ENCODE assay signal across 19 cellular contexts in genomic region chr1:89305493-89305892, GRCh38. TPM values are rescaled to one million over a fixed set of nuclear protein-coding genes. Genes with fewer than 3 reads are reported as not detected.
DNase-seq lines count a peak whose midpoint lies in the region; ATAC-seq and TF ChIP-seq lines count a peak whose summit lies in the region.
"Had no signal": no experiment of that assay in that cellular context is flagged by ENCODE, and none has a peak within 500 bp of the region (broad histone marks: within the 10 kb centered on the region; RNA-seq: fewer than 3 reads in every experiment).

No MANE protein-coding gene starts in this region.

- no peak overlapping the region for H2AK5ac ChIP-seq in neuronal stem cell (ENCODE audit: low read depth, low read length)

- H3F3A ChIP-seq in MM.1S (ENCODE audit: insufficient read depth, low read length): no peaks in the 10 kb centered on the region

- H3K14ac ChIP-seq in neuronal stem cell (ENCODE audit: low read length): no peak overlapping the region

- no peaks in the 10 kb centered on the region for H4K20me1 ChIP-seq in MM.1S (ENCODE audit: insufficient read depth, low read length)
- H4K20me1 ChIP-seq: BLaER1 treated with 17β-estradiol and CSF1 and Interleukin-3, amounts not matched to agents 10 nM and 100 nM had no signal

- H3K4me1 Mint-ChIP-seq in activated CD8-positive, alpha-beta T cell treated with anti-CD3 and anti-CD28 coated beads, Interleukin-2, amount 10 ng/mL, durations not matched to agents 7 days and 5 days (ENCODE audit: low read depth): peaks cover 51% of the 10 kb centered on the region
- peaks cover 56% of the 10 kb centered on the region for H3K4me1 Mint-ChIP-seq in activated CD8-positive, alpha-beta T cell treated with anti-CD3 and anti-CD28 coated beads for 36 hours (ENCODE audit: low read depth)
- peaks cover 17% of the 10 kb centered on the region for H3K4me1 Mint-ChIP-seq in dendritic cell treated with granulocyte-macrophage colony-stimulating factor and Interleukin-4, amounts not matched to agents 40 ng/mL and 50 ng/mL, for 4 days (ENCODE audit: low read depth)
- H3K4me1 Mint-ChIP-seq: GM23338, H9 had no signal

- POLR2A ChIA-PET in activated CD8-positive, alpha-beta T cell treated with anti-CD3 and anti-CD28 coated beads, Interleukin-2, amount 10 ng/mL, durations not matched to agents 7 days and 5 days (lab: Charles Lee): interaction anchor here (0.8 kb wide), 1 partner anchor 33 kb away, joined by 3 read pairs; the partner anchor contains the start of gene GBP5
- POLR2A ChIA-PET in activated CD8-positive, alpha-beta T cell treated with anti-CD3 and anti-CD28 coated beads for 36 hours (lab: Charles Lee): interaction anchor here (0.7 to 1.3 kb wide), 3 partner anchors 14 to 47 kb away, joined by 3 to 4 read pairs (median 3); partner anchors contain the start of gene GBP5

- peaks cover 17% of the 10 kb centered on the region for H3K9me3 Mint-ChIP-seq in activated CD8-positive, alpha-beta T cell treated with anti-CD3 and anti-CD28 coated beads, Interleukin-2, amount 10 ng/mL, durations not matched to agents 7 days and 5 days (ENCODE audit: insufficient read depth)
- peaks cover 18% of the 10 kb centered on the region for H3K9me3 Mint-ChIP-seq in activated CD8-positive, alpha-beta T cell treated with anti-CD3 and anti-CD28 coated beads for 36 hours
- H3K9me3 Mint-ChIP-seq in dendritic cell treated with granulocyte-macrophage colony-stimulating factor and Interleukin-4, amounts not matched to agents 40 ng/mL and 50 ng/mL, for 4 days: no peaks in the 10 kb centered on the region

- H3K79me1 ChIP-seq in neuronal stem cell (ENCODE audit: low read depth, low read length): no peaks in the 10 kb centered on the region

- H3K79me2 ChIP-seq in MM.1S (ENCODE audit: low read length): no peaks in the 10 kb centered on the region

- H3K36me3 ChIP-seq in MM.1S (replicated peaks; ENCODE audit: insufficient read depth, low read length) (no peaks in the 10 kb centered on the region), neuronal stem cell (replicated peaks in 1 of 2; ENCODE audit: control insufficient read depth in 2 of 2, insufficient read depth in 2 of 2, low read length in 2 of 2) (no peaks in the 10 kb centered on the region), testis (ENCODE audit: low read depth, missing control alignments) (no peaks in the 10 kb centered on the region)
- H3K36me3 ChIP-seq: BLaER1 treated with 17β-estradiol and CSF1 and Interleukin-3, amounts not matched to agents 10 nM and 100 nM had no signal

- peak overlapping the region; percentile 27 for H3K27ac Mint-ChIP-seq in activated CD8-positive, alpha-beta T cell treated with anti-CD3 and anti-CD28 coated beads, Interleukin-2, amount 10 ng/mL, durations not matched to agents 7 days and 5 days
- no peak overlapping the region for H3K27ac Mint-ChIP-seq in activated CD8-positive, alpha-beta T cell treated with anti-CD3 and anti-CD28 coated beads for 36 hours
- peak overlapping the region; percentile 50 for H3K27ac Mint-ChIP-seq in dendritic cell treated with granulocyte-macrophage colony-stimulating factor and Interleukin-4, amounts not matched to agents 40 ng/mL and 50 ng/mL, for 4 days
- H3K27ac Mint-ChIP-seq: CD4-positive, CD25-positive, alpha-beta regulatory T cell; GM23338 had no signal

- no peak for TF ChIP-seq CTCF in activated CD8-positive, alpha-beta T cell treated with anti-CD3 and anti-CD28 coated beads for 36 hours (IDR thresholded peaks at IDR 0.05)
- TF ChIP-seq CTCF in MM.1S (IDR thresholded peaks at IDR 0.05; ENCODE audit: low read length): no peak
- TF ChIP-seq CTCF in testis (IDR thresholded peaks at IDR 0.05): no peak

- no peak overlapping the region for H4K91ac ChIP-seq in neuronal stem cell (ENCODE audit: low read depth, low read length, poor library complexity)

- H3K4me1 ChIP-seq in MM.1S (ENCODE audit: low read length): peaks cover 9% of the 10 kb centered on the region
- no peaks in the 10 kb centered on the region for H3K4me1 ChIP-seq in neuronal stem cell (ENCODE audit: control insufficient read depth in 2 of 2, insufficient read depth in 1 of 2, low read depth in 1 of 2, low read length in 2 of 2)
- no peaks in the 10 kb centered on the region for H3K4me1 ChIP-seq in testis

- peak overlapping the region; percentile 1; the same call in 1 of the 2 replicates for H3K4me2 ChIP-seq in MM.1S (ENCODE audit: low read depth, low read length)
- no peak overlapping the region for H3K4me2 ChIP-seq in neuronal stem cell (ENCODE audit: insufficient read depth, low read length, poor library complexity, severe bottlenecking)
- H3K4me2 ChIP-seq: GM23338 had no signal

- no peak overlapping the region for H2BK120ac ChIP-seq in neuronal stem cell (ENCODE audit: low read depth, low read length)

- H3K18ac ChIP-seq in neuronal stem cell (ENCODE audit: low read length): no peak overlapping the region

- peaks cover 42% of the 10 kb centered on the region for H3K36me3 Mint-ChIP-seq in activated CD8-positive, alpha-beta T cell treated with anti-CD3 and anti-CD28 coated beads, Interleukin-2, amount 10 ng/mL, durations not matched to agents 7 days and 5 days (ENCODE audit: low read depth)
- H3K36me3 Mint-ChIP-seq in activated CD8-positive, alpha-beta T cell treated with anti-CD3 and anti-CD28 coated beads for 36 hours (ENCODE audit: low read depth): peaks cover 12% of the 10 kb centered on the region
- H3K36me3 Mint-ChIP-seq in dendritic cell treated with granulocyte-macrophage colony-stimulating factor and Interleukin-4, amounts not matched to agents 40 ng/mL and 50 ng/mL, for 4 days (ENCODE audit: low read depth): no peaks in the 10 kb centered on the region
- H3K36me3 Mint-ChIP-seq: CD4-positive, CD25-positive, alpha-beta regulatory T cell had no signal

- peak overlapping the region; percentile 32 for H2BK5ac ChIP-seq in neuronal stem cell (ENCODE audit: low read length)

- no peak overlapping the region for H3K23ac ChIP-seq in neuronal stem cell (ENCODE audit: low read depth, low read length, poor library complexity)

- no peaks in the 10 kb centered on the region for H3K9me3 ChIP-seq in MM.1S (replicated peaks; ENCODE audit: insufficient read depth, low read length)
- no peaks in the 10 kb centered on the region for H3K9me3 ChIP-seq in neuronal stem cell (replicated peaks in 1 of 2; ENCODE audit: control insufficient read depth in 2 of 2, insufficient read depth in 1 of 2, low read depth in 1 of 2, low read length in 2 of 2)
- H3K9me3 ChIP-seq in testis: no peaks in the 10 kb centered on the region

- H4K8ac ChIP-seq in neuronal stem cell (ENCODE audit: low read depth, low read length): no peak overlapping the region

- H2AFZ ChIP-seq in MM.1S (ENCODE audit: low read length): no peak overlapping the region
- H2AFZ ChIP-seq in neuronal stem cell (ENCODE audit: low read length): no peak overlapping the region
- H2AFZ ChIP-seq: GM23338 had no signal

- no peaks in the 10 kb centered on the region for H3K9me2 ChIP-seq in MM.1S (replicated peaks; ENCODE audit: insufficient read depth, low read length)

- H3K9ac ChIP-seq in MM.1S (ENCODE audit: low read length): no peak overlapping the region
- no peak overlapping the region for H3K9ac ChIP-seq in neuronal stem cell (ENCODE audit: low read depth, low read length, poor library complexity)
- H3K9ac ChIP-seq: BLaER1 treated with 17β-estradiol and CSF1 and Interleukin-3, amounts not matched to agents 10 nM and 100 nM had no signal

- no peak overlapping the region for H2BK15ac ChIP-seq in neuronal stem cell (ENCODE audit: low read length)

- intact Hi-C loops in activated CD8-positive, alpha-beta T cell treated with anti-CD3 and anti-CD28 coated beads for 36 hours (cut with micrococcal nuclease): no loop called here
- intact Hi-C loops in dendritic cell treated with granulocyte-macrophage colony-stimulating factor and Interleukin-4, amounts not matched to agents 40 ng/mL and 50 ng/mL, for 4 days (cut with micrococcal nuclease): no loop called here
- intact Hi-C loops in testis (cut with DNase I; ENCODE audit: low total_unique reads): no loop called here

- H2BK12ac ChIP-seq in neuronal stem cell (ENCODE audit: low read length): no peak overlapping the region

- no peak overlapping the region for H3K4me3 ChIP-seq in MM.1S (ENCODE audit: low read length)
- H3K4me3 ChIP-seq in neuronal stem cell (ENCODE audit: low read length in 2 of 2): no peak overlapping the region
- H3K4me3 ChIP-seq in testis: no peak overlapping the region
- H3K4me3 ChIP-seq: BLaER1 treated with 17β-estradiol and CSF1 and Interleukin-3, amounts not matched to agents 10 nM and 100 nM; GM12878; GM23338 had no signal

- no peaks in the 10 kb centered on the region for H3K27me3 Mint-ChIP-seq in activated CD8-positive, alpha-beta T cell treated with anti-CD3 and anti-CD28 coated beads, Interleukin-2, amount 10 ng/mL, durations not matched to agents 7 days and 5 days (ENCODE audit: low read depth)
- H3K27me3 Mint-ChIP-seq in activated CD8-positive, alpha-beta T cell treated with anti-CD3 and anti-CD28 coated beads for 36 hours: no peaks in the 10 kb centered on the region
- H3K27me3 Mint-ChIP-seq in dendritic cell treated with granulocyte-macrophage colony-stimulating factor and Interleukin-4, amounts not matched to agents 40 ng/mL and 50 ng/mL, for 4 days: no peaks in the 10 kb centered on the region
- H3K27me3 Mint-ChIP-seq: CD4-positive, CD25-positive, alpha-beta regulatory T cell had no signal

- no peak overlapping the region for H3K4me3 Mint-ChIP-seq in activated CD8-positive, alpha-beta T cell treated with anti-CD3 and anti-CD28 coated beads, Interleukin-2, amount 10 ng/mL, durations not matched to agents 7 days and 5 days
- no peak overlapping the region for H3K4me3 Mint-ChIP-seq in activated CD8-positive, alpha-beta T cell treated with anti-CD3 and anti-CD28 coated beads for 36 hours
- H3K4me3 Mint-ChIP-seq in dendritic cell treated with granulocyte-macrophage colony-stimulating factor and Interleukin-4, amounts not matched to agents 40 ng/mL and 50 ng/mL, for 4 days: no peak overlapping the region
- H3K4me3 Mint-ChIP-seq: CD4-positive, CD25-positive, alpha-beta regulatory T cell; GM23338; H9 had no signal

- ATAC-seq in activated CD8-positive, alpha-beta T cell treated with anti-CD3 and anti-CD28 coated beads, Interleukin-2, amount 10 ng/mL, durations not matched to agents 7 days and 5 days: no peak
- ATAC-seq in activated CD8-positive, alpha-beta T cell treated with anti-CD3 and anti-CD28 coated beads for 36 hours: no peak
- ATAC-seq in HG03108 (IDR thresholded peaks at IDR 0.05; ENCODE audit: unreplicated experiment): no peak
- ATAC-seq: GM12878, GM23338 had no signal

- H3K27me3 ChIP-seq in MM.1S (replicated peaks; ENCODE audit: insufficient read depth, low read length) (no peaks in the 10 kb centered on the region), neuronal stem cell (ENCODE audit: control insufficient read depth in 3 of 3, insufficient read depth in 3 of 3, low read depth in 1 of 3, low read length in 3 of 3) (no peaks in the 10 kb centered on the region), testis (no peaks in the 10 kb centered on the region)
- H3K27me3 ChIP-seq: BLaER1 treated with 17β-estradiol and CSF1 and Interleukin-3, amounts not matched to agents 10 nM and 100 nM had no signal

- TF ChIP-seq POLR2A in testis (IDR thresholded peaks at IDR 0.05): no peak

- no peak overlapping the region for H3K4ac ChIP-seq in neuronal stem cell (ENCODE audit: low read length)

- DNase-seq in activated CD8-positive, alpha-beta T cell treated with anti-CD3 and anti-CD28 coated beads, Interleukin-2, amount 10 ng/mL, durations not matched to agents 7 days and 5 days: no peak
- DNase-seq in activated CD8-positive, alpha-beta T cell treated with anti-CD3 and anti-CD28 coated beads for 36 hours: no peak
- DNase-seq in MM.1S: peak; percentile 54
- DNase-seq in neuronal stem cell (ENCODE audit: low spot score): no peak
- no peak for DNase-seq in DMS153 (lab: John Stamatoyannopoulos, UW)
- DNase-seq in testis: no peak
- DNase-seq: 8988T; ACHN; Calu3; CD4-positive, CD25-positive, alpha-beta regulatory T cell; DMS 273 treated with DMSO at 0.1 percent for 48 hours; DMS79; H9 had no signal

- CTCF ChIA-PET in activated CD8-positive, alpha-beta T cell treated with anti-CD3 and anti-CD28 coated beads, Interleukin-2, amount 10 ng/mL, durations not matched to agents 7 days and 5 days (lab: Charles Lee): interaction anchor here (1.8 kb wide), 1 partner anchor 53 kb away, joined by 6 read pairs; no protein-coding TSS in a partner anchor
- CTCF ChIA-PET in activated CD8-positive, alpha-beta T cell treated with anti-CD3 and anti-CD28 coated beads for 36 hours (lab: Charles Lee): interaction anchor here (1.0 to 1.4 kb wide), 3 partner anchors 9 to 31 kb away, joined by 3 to 4 read pairs (median 3); no protein-coding TSS in a partner anchor

- no CpG with 5 or more reads among the region's 2 CpGs for WGBS in neuronal stem cell (ENCODE audit: extremely low coverage in 2 of 2, insufficient read length in 2 of 2, insufficient replicate concordance in 1 of 2), 2 donors
- 55 to 78% methylated on average over 2 of the region's 2 CpGs for WGBS in testis, 2 donors

- H3K27ac ChIP-seq in MM.1S (ENCODE audit: low read length) (no peak overlapping the region), neuronal stem cell (replicated peaks; ENCODE audit: low read length) (no peak overlapping the region), testis (no peak overlapping the region)
- H3K27ac ChIP-seq: BLaER1 treated with 17β-estradiol and CSF1 and Interleukin-3, amounts not matched to agents 10 nM and 100 nM had no signal

RNA-seq across cellular contexts. Expression of gene GBP5, which starts 32.8 kb away (rescaled TPM):
- total RNA-seq in activated CD8-positive, alpha-beta T cell treated with anti-CD3 and anti-CD28 coated beads, Interleukin-2, amount 10 ng/mL, durations not matched to agents 7 days and 5 days: 100 to 1,000 TPM; 261 TPM
- 100 to 1,000 TPM; 163 to 174 TPM for total RNA-seq in activated CD8-positive, alpha-beta T cell treated with anti-CD3 and anti-CD28 coated beads for 36 hours
- not detected for polyA plus RNA-seq in neuronal stem cell (2013, experiment 1 of 2)
- not detected for polyA plus RNA-seq in neuronal stem cell (2013, experiment 2 of 2)
- 1 to 10 TPM; 5.6 to 8.6 TPM for total RNA-seq in testis
- 12.0 TPM for polyA plus RNA-seq in testis (ENCODE audit: insufficient read depth, low read depth, low replicate concordance)
- total RNA-seq: Calu3, G401, GM23338, H9 had no signal
- polyA plus RNA-seq: GM23338 had no signal

RNA-seq across cellular contexts. Expression of gene GBP6, which starts 58.4 kb away (rescaled TPM):
- under 1 TPM; 0.10 to 0.16 TPM for total RNA-seq in activated CD8-positive, alpha-beta T cell treated with anti-CD3 and anti-CD28 coated beads, Interleukin-2, amount 10 ng/mL, durations not matched to agents 7 days and 5 days
- total RNA-seq in activated CD8-positive, alpha-beta T cell treated with anti-CD3 and anti-CD28 coated beads for 36 hours: under 1 TPM; 0.49 to 0.61 TPM
- not detected for polyA plus RNA-seq in neuronal stem cell (2013, experiment 1 of 2)
- polyA plus RNA-seq in neuronal stem cell (2013, experiment 2 of 2): not detected
- under 1 TPM; 0.24 to 0.25 TPM for total RNA-seq in testis
- 0.26 TPM for polyA plus RNA-seq in testis (ENCODE audit: insufficient read depth, low read depth, low replicate concordance)
- total RNA-seq: G401, GM23338, H9 had no signal
- polyA plus RNA-seq: GM23338 had no signal

Comparison
In these comparisons a context has a peak if more than half of its experiments do, and no peak if none do; other contexts are left out.
1. RNA of gene GBP5, which starts 32.8 kb away (total RNA-seq): 261 TPM in activated CD8-positive, alpha-beta T cell treated with anti-CD3 and anti-CD28 coated beads, Interleukin-2, amount 10 ng/mL, durations not matched to agents 7 days and 5 days and 163 to 174 TPM in activated CD8-positive, alpha-beta T cell treated with anti-CD3 and anti-CD28 coated beads for 36 hours; 5.6 to 8.6 TPM in testis; every median in the first group is over 10 times any median in the second.